In the genomic region with DNA sequence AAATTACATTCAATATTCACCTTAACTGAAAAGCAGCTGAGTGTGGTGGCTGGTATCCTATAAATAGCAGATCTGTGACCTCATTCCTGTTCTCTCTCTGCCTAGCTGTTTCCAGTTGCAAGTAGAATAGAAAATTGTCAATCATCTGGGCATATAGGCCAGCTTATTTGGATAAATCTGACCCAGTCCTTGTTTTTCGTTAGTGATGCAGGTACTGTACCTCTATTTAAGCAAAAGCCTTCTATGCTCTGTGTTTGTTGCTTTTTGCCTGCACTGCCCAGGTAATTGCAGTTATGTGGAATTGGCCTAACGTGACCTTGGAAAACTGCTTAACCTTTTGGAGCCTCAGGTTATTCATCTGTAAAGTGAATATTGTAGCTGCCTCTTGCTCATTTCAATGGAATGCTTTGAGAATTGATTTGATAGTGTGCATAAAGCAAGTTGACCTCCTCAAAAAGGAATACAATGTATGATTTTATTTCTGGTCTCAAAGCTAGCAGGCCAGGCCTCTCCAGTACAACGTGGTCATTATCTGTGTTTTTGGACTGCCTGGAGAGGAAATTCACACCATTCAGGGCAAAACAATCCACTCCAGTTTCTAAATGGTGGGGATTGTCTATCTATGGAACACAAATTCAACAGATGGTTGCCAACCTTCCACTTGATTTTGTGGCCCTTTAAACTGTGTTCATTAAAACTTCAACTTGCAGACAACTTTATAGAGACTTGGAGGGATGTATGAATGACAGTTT, we compare ENCODE assay signal across 8 cellular contexts.
A peak's percentile ranks its signal among the peaks of the same experiment; 100 is the strongest.
DNase-seq lines count a peak whose midpoint lies in the region; ATAC-seq and TF ChIP-seq lines count a peak whose summit lies in the region.

No MANE protein-coding gene starts in this region.

- peaks cover 0 to 12% (median 2%) of the 10 kb centered on the region in 7 donors for H3K4me1 Mint-ChIP-seq in naive thymus-derived CD4-positive, alpha-beta T cell

- H3K27me3 ChIP-seq in neural cell (ENCODE audit: insufficient read depth, low read depth, low read length) = no peaks in the 10 kb centered on the region
- no peaks in the 10 kb centered on the region for H3K27me3 ChIP-seq in naive thymus-derived CD4-positive, alpha-beta T cell (ENCODE audit: control insufficient read depth in 2 of 2, insufficient read depth in 2 of 2, low read length in 2 of 2)

- no peaks in the 10 kb centered on the region for H3K9me2 ChIP-seq in neural cell (ENCODE audit: insufficient read depth, low read length)

- no peak overlapping the region for H2AFZ ChIP-seq in neural cell (ENCODE audit: low read depth, low read length)

- peak overlapping the region; percentile 13 for H3K4me3 ChIP-seq in neural cell (ENCODE audit: low read length)
- no peak overlapping the region for H3K4me3 ChIP-seq in naive thymus-derived CD4-positive, alpha-beta T cell (ENCODE audit: low read length)

- CTCF ChIA-PET in naive thymus-derived CD4-positive, alpha-beta T cell (lab: Charles Lee) = interaction anchor here (2.0 kb wide), 1 partner anchor 12 kb away, joined by 4 read pairs; no protein-coding TSS in a partner anchor

- TF ChIP-seq EP300 in Ishikawa (IDR thresholded peaks at IDR 0.05; ENCODE audit: borderline replicate concordance) (peak; percentile 0; the same call in 1 of the 2 replicates), neural cell (conservative IDR thresholded peaks at IDR 0.05; ENCODE audit: poor library complexity, severe bottlenecking) (no peak)

- H3K4me3 Mint-ChIP-seq in naive thymus-derived CD4-positive, alpha-beta T cell = no peak overlapping the region

- peak overlapping the region; percentile 51 for H3K9ac ChIP-seq in neural cell (ENCODE audit: low read length)

- H3K9me3 Mint-ChIP-seq in naive thymus-derived CD4-positive, alpha-beta T cell = no peaks in the 10 kb centered on the region

- peak overlapping the region; percentile 52 for H3K4me2 ChIP-seq in neural cell (ENCODE audit: low read length)

- peak overlapping the region; percentile 78 for H3K27ac ChIP-seq in neural cell (ENCODE audit: low read length)
- no peak overlapping the region for H3K27ac ChIP-seq in naive thymus-derived CD4-positive, alpha-beta T cell (ENCODE audit: low read depth, low read length)

- DNase-seq in GDM1 (lab: John Stamatoyannopoulos, UW) (peak; percentile 6), cerebellar cortex (ENCODE audit: low spot score) (peak; percentile 84)
- no peak for DNase-seq in naive thymus-derived CD4-positive, alpha-beta T cell

- H3K9me3 ChIP-seq in neural cell (ENCODE audit: low read length) = no peaks in the 10 kb centered on the region
- no peaks in the 10 kb centered on the region for H3K9me3 ChIP-seq in naive thymus-derived CD4-positive, alpha-beta T cell (ENCODE audit: control insufficient read depth in 2 of 3, low read length in 3 of 3)

- POLR2A ChIA-PET in naive thymus-derived CD4-positive, alpha-beta T cell (lab: Charles Lee) = no interaction called here

- H4K20me1 ChIP-seq in neural cell (ENCODE audit: insufficient read depth) = no peaks in the 10 kb centered on the region

- ATAC-seq in GM21786 (IDR thresholded peaks at IDR 0.05; ENCODE audit: unreplicated experiment) (no peak), HG03460 (IDR thresholded peaks at IDR 0.05; ENCODE audit: unreplicated experiment) (no peak), GM21360 (IDR thresholded peaks at IDR 0.05; ENCODE audit: unreplicated experiment) (no peak)
- ATAC-seq in naive thymus-derived CD4-positive, alpha-beta T cell = no peak

- H3K27me3 Mint-ChIP-seq in naive thymus-derived CD4-positive, alpha-beta T cell = peaks cover 0 to 19% (median 15%) of the 10 kb centered on the region in 5 donors

- H3F3A ChIP-seq in neural cell (ENCODE audit: insufficient read depth, low read length, poor library complexity, severe bottlenecking) = no peaks in the 10 kb centered on the region

- TF ChIP-seq CTCF in neural cell (IDR thresholded peaks at IDR 0.05; ENCODE audit: poor library complexity, severe bottlenecking) = no peak

- H3K79me2 ChIP-seq in neural cell (replicated peaks; ENCODE audit: insufficient read depth, low read length) = no peaks in the 10 kb centered on the region

- H3K27ac Mint-ChIP-seq in naive thymus-derived CD4-positive, alpha-beta T cell = no peak overlapping the region

- intact Hi-C loops in naive thymus-derived CD4-positive, alpha-beta T cell (cut with micrococcal nuclease) = loop anchor here (5.0 kb wide), 2 partner anchors 511 to 1039 kb away; a partner anchor contains a TSS

- no peaks in the 10 kb centered on the region for H3K36me3 Mint-ChIP-seq in naive thymus-derived CD4-positive, alpha-beta T cell

- H3K36me3 ChIP-seq in neural cell (ENCODE audit: insufficient read depth, low read length) = no peaks in the 10 kb centered on the region
- H3K36me3 ChIP-seq in naive thymus-derived CD4-positive, alpha-beta T cell (ENCODE audit: control insufficient read depth in 2 of 3, insufficient read depth in 3 of 3, low read length in 3 of 3) = no peaks in the 10 kb centered on the region

- no peaks in the 10 kb centered on the region for H3K4me1 ChIP-seq in naive thymus-derived CD4-positive, alpha-beta T cell (ENCODE audit: control insufficient read depth in 2 of 2, insufficient read depth in 2 of 2, low read length in 2 of 2)

- TF ChIP-seq RAD21 in Ishikawa (IDR thresholded peaks at IDR 0.05; ENCODE audit: low read depth) = no peak
- TF ChIP-seq RAD21 in neural cell (conservative IDR thresholded peaks at IDR 0.05) = no peak

TF ChIP-seq in Ishikawa, 13 proteins besides CTCF, POLR2A, EP300 and RAD21:
- TF ChIP-seq NFIC (IDR thresholded peaks at IDR 0.05) (no peak; the same call in 1 of the 2 replicates), TEAD4 (IDR thresholded peaks at IDR 0.05) (peak; percentile 60), YY1 (IDR thresholded peaks at IDR 0.05; ENCODE audit: low read depth) (no peak), EGR1 (IDR thresholded peaks at IDR 0.05) (no peak)
- TF ChIP-seq, protein P1, sequence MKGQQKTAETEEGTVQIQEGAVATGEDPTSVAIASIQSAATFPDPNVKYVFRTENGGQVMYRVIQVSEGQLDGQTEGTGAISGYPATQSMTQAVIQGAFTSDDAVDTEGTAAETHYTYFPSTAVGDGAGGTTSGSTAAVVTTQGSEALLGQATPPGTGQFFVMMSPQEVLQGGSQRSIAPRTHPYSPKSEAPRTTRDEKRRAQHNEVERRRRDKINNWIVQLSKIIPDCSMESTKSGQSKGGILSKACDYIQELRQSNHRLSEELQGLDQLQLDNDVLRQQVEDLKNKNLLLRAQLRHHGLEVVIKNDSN (IDR thresholded peaks at IDR 0.05) = no peak
- TF ChIP-seq, protein P2, sequence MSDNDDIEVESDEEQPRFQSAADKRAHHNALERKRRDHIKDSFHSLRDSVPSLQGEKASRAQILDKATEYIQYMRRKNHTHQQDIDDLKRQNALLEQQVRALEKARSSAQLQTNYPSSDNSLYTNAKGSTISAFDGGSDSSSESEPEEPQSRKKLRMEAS (IDR thresholded peaks at IDR 0.05) = 0 out of 2 replicates have a peak, but pooled peaks have one; percentile 16

TF ChIP-seq in neural cell, 6 proteins besides CTCF, POLR2A, EP300 and RAD21:
- TF ChIP-seq MXI1 (conservative IDR thresholded peaks at IDR 0.05; ENCODE audit: poor library complexity, severe bottlenecking) (no peak), TAF1 (IDR thresholded peaks at IDR 0.05; ENCODE audit: low read depth) (no peak), SMC3 (conservative IDR thresholded peaks at IDR 0.05; ENCODE audit: poor library complexity) (no peak), EZH2 (IDR thresholded peaks at IDR 0.05; ENCODE audit: borderline replicate concordance, insufficient read depth, low read length, poor library complexity, severe bottlenecking) (no peak)
- TF ChIP-seq, protein P3, sequence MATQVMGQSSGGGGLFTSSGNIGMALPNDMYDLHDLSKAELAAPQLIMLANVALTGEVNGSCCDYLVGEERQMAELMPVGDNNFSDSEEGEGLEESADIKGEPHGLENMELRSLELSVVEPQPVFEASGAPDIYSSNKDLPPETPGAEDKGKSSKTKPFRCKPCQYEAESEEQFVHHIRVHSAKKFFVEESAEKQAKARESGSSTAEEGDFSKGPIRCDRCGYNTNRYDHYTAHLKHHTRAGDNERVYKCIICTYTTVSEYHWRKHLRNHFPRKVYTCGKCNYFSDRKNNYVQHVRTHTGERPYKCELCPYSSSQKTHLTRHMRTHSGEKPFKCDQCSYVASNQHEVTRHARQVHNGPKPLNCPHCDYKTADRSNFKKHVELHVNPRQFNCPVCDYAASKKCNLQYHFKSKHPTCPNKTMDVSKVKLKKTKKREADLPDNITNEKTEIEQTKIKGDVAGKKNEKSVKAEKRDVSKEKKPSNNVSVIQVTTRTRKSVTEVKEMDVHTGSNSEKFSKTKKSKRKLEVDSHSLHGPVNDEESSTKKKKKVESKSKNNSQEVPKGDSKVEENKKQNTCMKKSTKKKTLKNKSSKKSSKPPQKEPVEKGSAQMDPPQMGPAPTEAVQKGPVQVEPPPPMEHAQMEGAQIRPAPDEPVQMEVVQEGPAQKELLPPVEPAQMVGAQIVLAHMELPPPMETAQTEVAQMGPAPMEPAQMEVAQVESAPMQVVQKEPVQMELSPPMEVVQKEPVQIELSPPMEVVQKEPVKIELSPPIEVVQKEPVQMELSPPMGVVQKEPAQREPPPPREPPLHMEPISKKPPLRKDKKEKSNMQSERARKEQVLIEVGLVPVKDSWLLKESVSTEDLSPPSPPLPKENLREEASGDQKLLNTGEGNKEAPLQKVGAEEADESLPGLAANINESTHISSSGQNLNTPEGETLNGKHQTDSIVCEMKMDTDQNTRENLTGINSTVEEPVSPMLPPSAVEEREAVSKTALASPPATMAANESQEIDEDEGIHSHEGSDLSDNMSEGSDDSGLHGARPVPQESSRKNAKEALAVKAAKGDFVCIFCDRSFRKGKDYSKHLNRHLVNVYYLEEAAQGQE (IDR thresholded peaks at IDR 0.05; ENCODE audit: borderline replicate concordance) = no peak

Comparison
In these comparisons a context has a peak if more than half of its experiments do, and no peak if none do; other contexts are left out.
1. DNase-seq: peak in GDM1 (single experiment) and cerebellar cortex (single experiment); none in naive thymus-derived CD4-positive, alpha-beta T cell (0 of 9).